8 cellular contexts compared by ENCODE assay signal in the genomic region with DNA sequence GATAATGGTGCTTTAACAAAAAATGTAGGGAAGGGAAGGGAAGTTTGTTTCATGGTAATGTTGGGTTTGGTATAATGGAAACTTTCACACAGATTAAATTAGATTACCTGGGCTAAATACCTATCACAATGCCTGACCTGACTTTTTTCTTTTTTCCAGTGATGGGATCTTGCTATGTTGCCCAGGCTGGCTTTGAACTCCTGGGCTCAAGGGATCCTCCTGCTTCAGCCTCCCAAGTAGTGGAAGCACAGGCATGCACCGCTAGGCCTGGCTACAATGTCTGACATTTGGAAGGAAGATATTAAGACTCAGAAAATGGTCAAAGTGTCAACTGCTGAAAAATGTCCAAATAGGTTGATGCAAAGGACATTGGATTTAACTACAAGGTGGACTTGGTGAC.
"Had no signal": no experiment of that assay in that cellular context is flagged by ENCODE, and none has a peak within 500 bp of the region (broad histone marks: within the 10 kb centered on the region; RNA-seq: fewer than 3 reads in every experiment).

No MANE protein-coding gene starts in this region.

- H3K9me3 Mint-ChIP-seq: IgD-negative memory B cell had no signal

- H3K27ac Mint-ChIP-seq: IgD-negative memory B cell had no signal

- FAIRE-seq: HepG2, HTR-8/SVneo had no signal

- H3K4me1 Mint-ChIP-seq: IgD-negative memory B cell had no signal

- DNase-seq: IMR-90, KBM-7, KG1 had no signal

- H3K4me2 ChIP-seq: KMS-11 had no signal

- H3K27me3 Mint-ChIP-seq: IgD-negative memory B cell had no signal

- H3K9ac ChIP-seq: KMS-11 had no signal

- H3K4me3 Mint-ChIP-seq: IgD-negative memory B cell had no signal

- ATAC-seq: HepG2 had no signal

- H3K27ac ChIP-seq: HL-60, KMS-11 had no signal

- H3K36me3 Mint-ChIP-seq: IgD-negative memory B cell had no signal
